30 cellular contexts compared by ENCODE assay signal in the genomic region with DNA sequence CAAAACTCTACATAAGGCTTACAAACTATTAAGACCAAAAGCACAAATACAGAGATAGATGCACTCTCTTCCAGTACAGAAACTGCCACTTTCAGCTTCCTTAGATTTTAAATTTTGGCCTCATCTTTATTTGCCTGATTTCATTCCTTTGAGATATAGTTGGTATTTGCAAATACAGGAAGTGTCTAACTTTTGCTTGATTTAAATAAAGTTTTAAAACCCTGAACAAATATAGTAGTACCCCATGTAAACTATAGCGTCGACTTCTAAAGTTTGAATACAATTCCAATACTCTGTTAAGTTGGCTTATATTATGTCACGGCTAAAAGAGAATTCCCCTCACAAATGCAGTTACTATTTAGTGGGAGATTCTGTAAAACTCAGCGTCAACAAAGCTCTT. TPM values are rescaled to one million over a fixed set of nuclear protein-coding genes. Genes with fewer than 3 reads are reported as not detected.
DNase-seq lines count a peak whose midpoint lies in the region; ATAC-seq and TF ChIP-seq lines count a peak whose summit lies in the region.
"Had no signal": no experiment of that assay in that cellular context is flagged by ENCODE, and none has a peak within 500 bp of the region (broad histone marks: within the 10 kb centered on the region; RNA-seq: fewer than 3 reads in every experiment).

No MANE protein-coding gene starts in this region.

- H3K4me3 ChIP-seq in Panc1 (ENCODE audit: low read depth in 2 of 2, low read length in 2 of 2): no peak overlapping the region
- H3K4me3 ChIP-seq: A549, adrenal gland, body of pancreas, dorsolateral prefrontal cortex, prostate gland, tibial artery had no signal

- ATAC-seq in activated naive CD4-positive, alpha-beta T cell treated with anti-CD3 and anti-CD28 coated beads, Interleukin-2, amount 50 U/mL, for 72 hours: no peak
- ATAC-seq in Panc1 (no peak), HG02642 (IDR thresholded peaks at IDR 0.05; ENCODE audit: poor library complexity, unreplicated experiment) (no peak)
- no peak for ATAC-seq in effector memory CD8-positive, alpha-beta T cell (replicated peaks)
- ATAC-seq: A549, body of pancreas had no signal

- DNase-seq in activated naive CD4-positive, alpha-beta T cell treated with anti-CD3 and anti-CD28 coated beads, Interleukin-2, amount 50 U/mL, for 72 hours (ENCODE audit: low spot score in 2 of 2): no peak
- DNase-seq in Panc1 (ENCODE audit: low read depth, low spot score): no peak
- DNase-seq in effector memory CD8-positive, alpha-beta T cell: no peak
- DNase-seq in type B pancreatic cell (ENCODE audit: extremely low spot score, unreplicated experiment): no peak
- no peak for DNase-seq in CD1c-positive myeloid dendritic cell (ENCODE audit: extremely low spot score)
- DNase-seq in stimulated activated CD4-positive, alpha-beta T cell treated with anti-CD3 and anti-CD28 coated beads, Interleukin-4, amount 100 ng/mL, for 4 hours: no peak
- DNase-seq: activated CD4-positive, alpha-beta T cell treated with anti-CD3 and anti-CD28 coated beads, Interleukin-2, amount 50 U/mL, for 48 hours; activated CD4-positive, CD25-positive, alpha-beta regulatory T cell; activated CD8-positive, alpha-beta memory T cell treated with anti-CD3 and anti-CD28 coated beads, Interleukin-2, amount 50 U/mL, for 48 hours; activated effector memory CD4-positive, alpha-beta T cell treated with Interleukin-2 at 50 U/mL for 16 hours; AML-193; body of pancreas; cerebellar nuclear complex; dorsolateral prefrontal cortex; IMR-90; left ventricle myocardium superior; naive B cell; NCI-H1105 treated with DMSO at 0.1 percent for 48 hours; NCI-H2081; NCI-H2227 treated with DMSO at 0.1 percent for 48 hours; NCI-H69; nucleus accumbens; SIG-M5; tibial artery had no signal

- peaks cover 20% of the 10 kb centered on the region for H3K4me1 Mint-ChIP-seq in activated naive CD4-positive, alpha-beta T cell treated with anti-CD3 and anti-CD28 coated beads, Interleukin-2, amount 50 U/mL, for 24 hours
- peaks cover 7 to 9% of the 10 kb centered on the region in 2 donors for H3K4me1 Mint-ChIP-seq in effector memory CD8-positive, alpha-beta T cell (ENCODE audit: low read depth in 2 of 2)
- peaks cover 9% of the 10 kb centered on the region for H3K4me1 Mint-ChIP-seq in type B pancreatic cell (ENCODE audit: unreplicated experiment)

- TF ChIP-seq CTCF in Panc1 (IDR thresholded peaks at IDR 0.05) (no peak), type B pancreatic cell (conservative IDR thresholded peaks at IDR 0.05) (no peak)

- peak overlapping the region; percentile 61 for H3K27ac Mint-ChIP-seq in activated naive CD4-positive, alpha-beta T cell treated with anti-CD3 and anti-CD28 coated beads, Interleukin-2, amount 50 U/mL, for 24 hours
- H3K27ac Mint-ChIP-seq in activated naive CD4-positive, alpha-beta T cell treated with anti-CD3 and anti-CD28 coated beads, Interleukin-2, amount 50 U/mL, for 72 hours: peak overlapping the region in 1 of 2 donors; percentile 79
- H3K27ac Mint-ChIP-seq in effector memory CD8-positive, alpha-beta T cell: peak overlapping the region; percentile 59 to 81
- peak overlapping the region; percentile 1 for H3K27ac Mint-ChIP-seq in type B pancreatic cell

- BruUV-seq in Panc1 (replicated peaks; lab: Mats Ljungman, UMichigan): TSS peak; percentile 35

- H3K27me3 ChIP-seq in Panc1 (ENCODE audit: control insufficient read depth, insufficient read depth, low read length): no peaks in the 10 kb centered on the region
- H3K27me3 ChIP-seq: adrenal gland, body of pancreas, dorsolateral prefrontal cortex, tibial artery had no signal

- POLR2A ChIA-PET in Panc1 (lab: Charles Lee): no interaction called here

- no peaks in the 10 kb centered on the region for H3K27me3 Mint-ChIP-seq in activated naive CD4-positive, alpha-beta T cell treated with anti-CD3 and anti-CD28 coated beads, Interleukin-2, amount 50 U/mL, for 24 hours
- no peaks in the 10 kb centered on the region for H3K27me3 Mint-ChIP-seq in effector memory CD8-positive, alpha-beta T cell
- H3K27me3 Mint-ChIP-seq in type B pancreatic cell: no peaks in the 10 kb centered on the region
- H3K27me3 Mint-ChIP-seq: naive B cell had no signal

- no peak overlapping the region for H3K27ac ChIP-seq in Panc1 (ENCODE audit: low read length)
- H3K27ac ChIP-seq: A549, body of pancreas, prostate gland, tibial artery had no signal

- no peaks in the 10 kb centered on the region; the same call in 1 of the 2 replicates for H3K4me1 ChIP-seq in Panc1 (ENCODE audit: control insufficient read depth, insufficient read depth, low read length)
- H3K4me1 ChIP-seq: A549, body of pancreas, prostate gland, tibial artery had no signal

- in situ Hi-C loops in Panc1 (cut with HindIII; ENCODE audit: low pct_unique_long_range_greater_than_20kb, low sequenced_read_pairs): no loop called here

- H3K36me3 ChIP-seq in Panc1 (ENCODE audit: control insufficient read depth, insufficient read depth, low read length): peaks cover 8% of the 10 kb centered on the region
- H3K36me3 ChIP-seq: prostate gland had no signal

- H3K9me3 ChIP-seq in Panc1 (ENCODE audit: control insufficient read depth, insufficient read depth, low read depth, low read length): no peaks in the 10 kb centered on the region
- H3K9me3 ChIP-seq: A549, adrenal gland, body of pancreas, prostate gland, tibial artery had no signal

- no peaks in the 10 kb centered on the region for H3K9me3 Mint-ChIP-seq in activated naive CD4-positive, alpha-beta T cell treated with anti-CD3 and anti-CD28 coated beads, Interleukin-2, amount 50 U/mL, for 24 hours
- H3K9me3 Mint-ChIP-seq in activated naive CD4-positive, alpha-beta T cell treated with anti-CD3 and anti-CD28 coated beads, Interleukin-2, amount 50 U/mL, for 72 hours: no peaks in the 10 kb centered on the region
- no peaks in the 10 kb centered on the region for H3K9me3 Mint-ChIP-seq in effector memory CD8-positive, alpha-beta T cell
- no peaks in the 10 kb centered on the region for H3K9me3 Mint-ChIP-seq in type B pancreatic cell
- H3K9me3 Mint-ChIP-seq: naive B cell had no signal

- no peak overlapping the region for H3K4me3 Mint-ChIP-seq in activated naive CD4-positive, alpha-beta T cell treated with anti-CD3 and anti-CD28 coated beads, Interleukin-2, amount 50 U/mL, for 24 hours
- H3K4me3 Mint-ChIP-seq in effector memory CD8-positive, alpha-beta T cell: no peak overlapping the region
- no peak overlapping the region for H3K4me3 Mint-ChIP-seq in type B pancreatic cell
- H3K4me3 Mint-ChIP-seq: naive B cell had no signal

- CTCF ChIA-PET in Panc1 (lab: Charles Lee): no interaction called here

- intact Hi-C loops in Panc1 (cut with micrococcal nuclease; ENCODE audit: unreplicated experiment): loop anchor here (10.0 kb wide), 1 partner anchor 398 kb away; no protein-coding TSS in a partner anchor

- H3K36me3 Mint-ChIP-seq in activated naive CD4-positive, alpha-beta T cell treated with anti-CD3 and anti-CD28 coated beads, Interleukin-2, amount 50 U/mL, for 24 hours: peaks cover 14% of the 10 kb centered on the region
- H3K36me3 Mint-ChIP-seq in activated naive CD4-positive, alpha-beta T cell treated with anti-CD3 and anti-CD28 coated beads, Interleukin-2, amount 50 U/mL, for 72 hours: peaks cover 0 to 4% of the 10 kb centered on the region in 2 donors
- H3K36me3 Mint-ChIP-seq in effector memory CD8-positive, alpha-beta T cell (ENCODE audit: insufficient read depth): peaks cover 28% of the 10 kb centered on the region
- H3K36me3 Mint-ChIP-seq in type B pancreatic cell: peaks cover 37% of the 10 kb centered on the region

RNA-seq across cellular contexts. Expression of gene CLDN20, which starts 1.2 kb away (rescaled TPM):
- total RNA-seq in activated naive CD4-positive, alpha-beta T cell treated with anti-CD3 and anti-CD28 coated beads, Interleukin-2, amount 50 U/mL, for 72 hours: not detected
- total RNA-seq in Panc1 (2021; ENCODE audit: unreplicated experiment) (not detected), type B pancreatic cell (ENCODE audit: low replicate concordance) (not detected in 2 replicates)
- polyA plus RNA-seq in Panc1 (2012; ENCODE audit: insufficient read length): 0.24 TPM
- total RNA-seq: adrenal gland, body of pancreas, IMR-90, left ventricle myocardium superior, MCF 10A, prostate gland had no signal
- polyA plus RNA-seq: A549, adrenal gland, IMR-90 had no signal

RNA-seq across cellular contexts. Expression of gene TFB1M, which starts 51.6 kb away (rescaled TPM):
- 10 to 100 TPM; 44.7 to 49.2 TPM for total RNA-seq in activated naive CD4-positive, alpha-beta T cell treated with anti-CD3 and anti-CD28 coated beads, Interleukin-2, amount 50 U/mL, for 72 hours
- total RNA-seq in Panc1 (2021; ENCODE audit: unreplicated experiment) (32.0 TPM), type B pancreatic cell (ENCODE audit: low replicate concordance) (18.5 and 25.4 TPM in 2 replicates)
- polyA plus RNA-seq in Panc1 (2012; ENCODE audit: insufficient read length): 36.0 TPM
